8 cellular contexts compared by ENCODE assay signal in genomic region chrX:154020500-154021115, GRCh38. TPM values are rescaled to one million over a fixed set of nuclear protein-coding genes. Genes with fewer than 3 reads are reported as not detected.
DNase-seq lines count a peak whose midpoint lies in the region; ATAC-seq, FAIRE-seq and TF ChIP-seq lines count a peak whose summit lies in the region.

No MANE protein-coding gene starts in this region.

- peak overlapping the region; percentile 89 for H3K56ac ChIP-seq in mesendoderm (ENCODE audit: low read length)

- H3K4ac ChIP-seq in mesendoderm (ENCODE audit: low read depth, low read length), result no peak overlapping the region

- no peak for ATAC-seq in GM18517 (IDR thresholded peaks at IDR 0.05; ENCODE audit: unreplicated experiment)
- ATAC-seq in GM18873 (IDR thresholded peaks at IDR 0.05; ENCODE audit: low FRiP score, unreplicated experiment), result no peak

- TF ChIP-seq CTCF in astrocyte of the spinal cord (IDR thresholded peaks at IDR 0.05; ENCODE audit: low read depth, low read length), result no peak

- H3K4me3 ChIP-seq in BLaER1 (peak overlapping the region; percentile 77), astrocyte of the spinal cord (ENCODE audit: low read depth, low read length) (peak overlapping the region; percentile 35), mesendoderm (ENCODE audit: low read length) (no peak overlapping the region)
- H3K4me3 ChIP-seq in Jurkat, Clone E6-1 (ENCODE audit: low read length), result peak overlapping the region; percentile 69

- TF ChIP-seq POLR2A in H54 (IDR thresholded peaks at IDR 0.05; ENCODE audit: low read depth, low read length), result no peak

- H3K9ac ChIP-seq in BLaER1, result peak overlapping the region; percentile 91
- H3K9ac ChIP-seq in mesendoderm (ENCODE audit: low read length), result peak overlapping the region; percentile 62

- H3K36me3 ChIP-seq in BLaER1 (peaks cover 26% of the 10 kb centered on the region), mesendoderm (ENCODE audit: control insufficient read depth, insufficient read depth, low read length) (no peaks in the 10 kb centered on the region)

- WGBS in mesendoderm (ENCODE audit: extremely low coverage, insufficient coverage, low lambda C conversion rate), result no CpG with 5 or more reads among the region's 12 CpGs

- no peak overlapping the region for H2BK15ac ChIP-seq in mesendoderm (replicated peaks; ENCODE audit: low read depth)

- H3K23ac ChIP-seq in mesendoderm (ENCODE audit: low read length), result peak overlapping the region; percentile 66

- H3K9me3 ChIP-seq in BLaER1, result no peaks in the 10 kb centered on the region

- H3K27ac ChIP-seq in BLaER1 (peak overlapping the region; percentile 96), mesendoderm (ENCODE audit: low read depth, low read length) (peak overlapping the region; percentile 62)

- peaks cover 67% of the 10 kb centered on the region for H3K4me1 ChIP-seq in BLaER1
- H3K4me1 ChIP-seq in mesendoderm (ENCODE audit: control insufficient read depth, low read depth, low read length), result no peaks in the 10 kb centered on the region

- H2BK120ac ChIP-seq in mesendoderm (ENCODE audit: low read depth, low read length), result no peak overlapping the region

- no peak overlapping the region for H2AK5ac ChIP-seq in mesendoderm (ENCODE audit: low read length)

- no peak overlapping the region for H4K5ac ChIP-seq in mesendoderm (ENCODE audit: low read length)

- no peak for FAIRE-seq in H54 (lab: Jason Lieb, UNC)

- H3K4me2 ChIP-seq in BLaER1 (peak overlapping the region; percentile 85), mesendoderm (ENCODE audit: low read length) (no peak overlapping the region)

- no peak overlapping the region for H4K8ac ChIP-seq in mesendoderm (ENCODE audit: low read depth, low read length)

- in situ Hi-C loops in astrocyte of the spinal cord (cut with HindIII; ENCODE audit: low sequenced_read_pairs), result no loop called here

- H3K79me1 ChIP-seq in mesendoderm (ENCODE audit: low read length), result no peaks in the 10 kb centered on the region

- peaks cover 81% of the 10 kb centered on the region for H4K20me1 ChIP-seq in BLaER1

- DNase-seq in Jurkat, Clone E6-1 (ENCODE audit: low read depth, low spot score), result no peak
- DNase-seq in astrocyte of the spinal cord (ENCODE audit: low read depth, low spot score), result no peak
- no peak for DNase-seq in mesendoderm
- no peak for DNase-seq in NCI-H2029 (lab: John Stamatoyannopoulos, UW)
- DNase-seq in H54 (ENCODE audit: insufficient read length, low spot score), result no peak

- H3K79me2 ChIP-seq in mesendoderm (ENCODE audit: control insufficient read depth, insufficient read depth, low read length), result no peaks in the 10 kb centered on the region

- H3K27me3 ChIP-seq in BLaER1 (peaks cover 73% of the 10 kb centered on the region), mesendoderm (ENCODE audit: insufficient read depth, low read length, poor library complexity) (no peaks in the 10 kb centered on the region)

- H3K18ac ChIP-seq in mesendoderm (ENCODE audit: low read length), result peak overlapping the region; percentile 82

- no peak overlapping the region for H2BK5ac ChIP-seq in mesendoderm (ENCODE audit: low read length)

RNA-seq across cellular contexts. Expression of gene IRAK1, which starts 0.9 kb away (rescaled TPM):
- 91.1 TPM for polyA plus RNA-seq in Jurkat, Clone E6-1 (2012; ENCODE audit: insufficient read depth, insufficient read length)
- 41.3 TPM for polyA plus RNA-seq in mesendoderm (2013, experiment 1 of 2)
- 39.9 TPM for polyA plus RNA-seq in mesendoderm (2013, experiment 2 of 2)

RNA-seq across cellular contexts. Expression of gene TMEM187, which starts 48.1 kb away (rescaled TPM):
- polyA plus RNA-seq in Jurkat, Clone E6-1 (2012; ENCODE audit: insufficient read depth, insufficient read length), result 13.9 TPM
- 1.2 TPM for polyA plus RNA-seq in mesendoderm (2013, experiment 1 of 2)
- 1.2 TPM for polyA plus RNA-seq in mesendoderm (2013, experiment 2 of 2)

RNA-seq across cellular contexts. Expression of gene HCFC1, which starts 49.0 kb away (rescaled TPM):
- polyA plus RNA-seq in Jurkat, Clone E6-1 (2012; ENCODE audit: insufficient read depth, insufficient read length), result 43.2 TPM
- polyA plus RNA-seq in mesendoderm (2013, experiment 1 of 2), result 76.6 TPM
- 74.0 TPM for polyA plus RNA-seq in mesendoderm (2013, experiment 2 of 2)
